26 cellular contexts compared by ENCODE assay signal in the genomic region with DNA sequence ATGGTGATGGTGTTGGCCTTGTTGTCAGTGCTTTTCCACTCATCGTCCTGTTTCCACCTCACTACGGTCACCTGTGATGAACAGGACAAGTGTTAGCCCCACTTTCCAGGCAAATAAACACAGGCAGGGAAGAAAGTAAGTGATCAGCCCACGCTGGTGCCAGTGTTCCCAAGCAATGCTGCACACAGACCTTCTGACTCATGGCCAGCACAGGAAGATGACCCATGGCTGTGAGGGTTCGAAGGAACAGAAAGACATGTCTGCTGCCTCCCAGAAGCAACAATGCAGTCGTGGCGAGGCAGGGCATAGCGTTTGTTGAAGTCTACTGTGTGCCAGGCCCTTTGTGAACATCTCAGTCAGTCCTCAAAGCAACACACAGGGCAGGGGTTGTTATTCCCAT. TPM values are rescaled to one million over a fixed set of nuclear protein-coding genes. Genes with fewer than 3 reads are reported as not detected.
"Had no signal": no experiment of that assay in that cellular context is flagged by ENCODE, and none has a peak within 500 bp of the region (broad histone marks: within the 10 kb centered on the region; RNA-seq: fewer than 3 reads in every experiment).

No MANE protein-coding gene starts in this region.

- DNase-seq: activated CD4-positive, alpha-beta T cell treated with anti-CD3 and anti-CD28 coated beads for 36 hours; activated CD4-positive, alpha-beta T cell treated with anti-CD3 and anti-CD28 coated beads, Interleukin-2, amount 50 U/mL, for 4 hours; activated CD8-positive, alpha-beta memory T cell treated with anti-CD3 and anti-CD28 coated beads for 24 hours; activated CD8-positive, alpha-beta memory T cell treated with anti-CD3 and anti-CD28 coated beads, Interleukin-2, amount 50 U/mL, for 4 hours; activated naive CD4-positive, alpha-beta T cell treated with Interleukin-2 at 50 U/mL for 16 hours; activated naive CD8-positive, alpha-beta T cell treated with anti-CD3 and anti-CD28 coated beads for 36 hours; activated T-cell treated with anti-CD3 and anti-CD28 coated beads, Interleukin-2, amount 50 U/mL, for 4 hours; colonic mucosa; endodermal cell; heart left ventricle; left ventricle myocardium superior; mammary epithelial cell; midbrain; nucleus accumbens; spleen; stimulated activated CD4-positive, alpha-beta T cell treated with anti-CD3 and anti-CD28 coated beads, Interleukin-4, amount 100 ng/mL, for 24 hours; stimulated activated naive CD8-positive, alpha-beta T cell treated with anti-CD3 and anti-CD28 coated beads, Interleukin-15, Interleukin-2, amounts not matched to agents 100 U/mL and 50 U/mL, for 24 hours; T-helper 1 cell had no signal

- FAIRE-seq: islet of Langerhans, TTC549 had no signal

- H3K27me3 ChIP-seq: colonic mucosa, heart left ventricle, spleen, upper lobe of left lung had no signal

- H3K9me3 ChIP-seq: colonic mucosa, heart left ventricle, spleen, upper lobe of left lung had no signal

- H3K36me3 ChIP-seq: colonic mucosa had no signal

- H3K4me1 ChIP-seq: colonic mucosa had no signal

- ATAC-seq: activated CD4-positive, alpha-beta T cell treated with anti-CD3 and anti-CD28 coated beads for 36 hours; activated T-cell treated with anti-CD3 and anti-CD28 coated beads, Interleukin-2, amount 50 U/mL, for 4 hours; heart left ventricle; left ventricle myocardium superior; natural killer cell treated with Interleukin-12 subunit alpha and Interleukin-12 subunit beta and Interleukin-15 and Interleukin-18, amount 100 ng/mL, for 72 hours; sciatic nerve; stimulated activated naive CD8-positive, alpha-beta T cell treated with anti-CD3 and anti-CD28 coated beads, Interleukin-15, Interleukin-2, amounts not matched to agents 100 U/mL and 50 U/mL, for 24 hours; WTC11 had no signal

- H3K27ac ChIP-seq: colonic mucosa, epithelial cell of prostate, heart left ventricle, spleen, upper lobe of left lung had no signal

- H3K4me3 ChIP-seq: colonic mucosa, heart left ventricle, spleen, upper lobe of left lung had no signal

RNA-seq across cellular contexts. Expression of a gene that starts 41.9 kb away (rescaled TPM):
- total RNA-seq: bronchial epithelial cell had no signal
